9 cellular contexts compared by ENCODE assay signal in the genomic region with DNA sequence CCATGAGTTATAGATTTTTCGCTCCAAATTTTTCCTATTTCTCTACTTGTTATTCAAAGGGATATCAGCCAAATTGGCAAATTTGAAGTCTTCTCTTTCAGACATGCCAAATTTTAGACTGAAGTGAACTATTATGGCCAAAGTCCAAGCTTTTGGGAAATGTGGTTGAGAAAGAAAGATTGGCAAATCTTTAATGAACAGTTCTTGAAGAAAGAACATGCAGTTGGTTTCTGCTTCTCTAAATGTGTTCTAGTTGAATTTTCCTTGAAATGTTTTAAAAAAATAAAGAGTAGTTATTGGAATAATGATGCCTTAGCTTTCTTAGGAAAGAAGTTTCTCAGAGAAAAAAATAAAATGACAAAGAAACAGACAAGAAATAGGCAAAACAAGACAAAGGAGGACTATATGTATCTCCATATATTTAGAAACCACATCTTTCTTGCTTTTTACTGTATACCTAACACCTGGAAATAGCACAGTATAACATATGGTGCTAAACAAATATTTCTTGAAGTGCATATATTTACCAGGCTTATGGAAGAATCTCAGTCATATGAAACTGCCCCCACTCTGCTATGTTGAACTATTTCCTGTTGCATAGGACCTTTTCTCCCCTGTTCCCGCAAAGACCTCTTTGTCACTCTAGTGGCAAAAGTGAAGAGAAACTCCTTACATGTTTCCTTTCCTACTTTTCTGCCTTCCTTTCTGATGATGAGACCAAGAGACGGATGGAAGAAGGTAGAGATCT.
DNase-seq lines count a peak whose midpoint lies in the region; ATAC-seq and TF ChIP-seq lines count a peak whose summit lies in the region.
"Had no signal": no experiment of that assay in that cellular context is flagged by ENCODE, and none has a peak within 500 bp of the region (broad histone marks: within the 10 kb centered on the region; RNA-seq: fewer than 3 reads in every experiment).

No MANE protein-coding gene starts in this region.

- H3K9ac ChIP-seq in smooth muscle cell (ENCODE audit: low read depth), result no peak overlapping the region

- no peaks in the 10 kb centered on the region for H3K79me2 ChIP-seq in smooth muscle cell (ENCODE audit: low read depth)

- WGBS in smooth muscle cell (ENCODE audit: low lambda C conversion rate), result 94% methylated on average over 3 of the region's 3 CpGs

- ATAC-seq in GM19324 (IDR thresholded peaks at IDR 0.05; ENCODE audit: low FRiP score, unreplicated experiment) (peak; percentile 22), HG03103 (IDR thresholded peaks at IDR 0.05; ENCODE audit: low read depth, unreplicated experiment) (peak; percentile 53)
- no peak for ATAC-seq in activated T-cell treated with anti-CD3 and anti-CD28 coated beads, Interleukin-2, amount 50 U/mL, for 72 hours (replicated peaks in 1 of 2)

- H3K27ac Mint-ChIP-seq in dendritic cell treated with granulocyte-macrophage colony-stimulating factor and Interleukin-4, amounts not matched to agents 40 ng/mL and 50 ng/mL, for 4 days, result peak overlapping the region; percentile 92
- H3K27ac Mint-ChIP-seq in osteocyte (ENCODE audit: unreplicated experiment), result no peak overlapping the region
- no peak overlapping the region for H3K27ac Mint-ChIP-seq in activated T-cell treated with anti-CD3 and anti-CD28 coated beads, Interleukin-2, amount 50 U/mL, for 72 hours

- no peaks in the 10 kb centered on the region for H3K9me3 Mint-ChIP-seq in dendritic cell treated with granulocyte-macrophage colony-stimulating factor and Interleukin-4, amounts not matched to agents 40 ng/mL and 50 ng/mL, for 4 days
- H3K9me3 Mint-ChIP-seq in osteocyte (ENCODE audit: unreplicated experiment), result no peaks in the 10 kb centered on the region
- peaks cover 0 to 6% of the 10 kb centered on the region in 2 donors for H3K9me3 Mint-ChIP-seq in activated T-cell treated with anti-CD3 and anti-CD28 coated beads, Interleukin-2, amount 50 U/mL, for 72 hours

- no peak overlapping the region for H3K4me3 Mint-ChIP-seq in dendritic cell treated with granulocyte-macrophage colony-stimulating factor and Interleukin-4, amounts not matched to agents 40 ng/mL and 50 ng/mL, for 4 days
- no peak overlapping the region for H3K4me3 Mint-ChIP-seq in osteocyte (ENCODE audit: unreplicated experiment)
- H3K4me3 Mint-ChIP-seq in activated T-cell treated with anti-CD3 and anti-CD28 coated beads, Interleukin-2, amount 50 U/mL, for 72 hours, result no peak overlapping the region

- H3K9me3 ChIP-seq in smooth muscle cell (replicated peaks; ENCODE audit: low read depth), result no peaks in the 10 kb centered on the region

- H3K27me3 Mint-ChIP-seq in dendritic cell treated with granulocyte-macrophage colony-stimulating factor and Interleukin-4, amounts not matched to agents 40 ng/mL and 50 ng/mL, for 4 days, result no peaks in the 10 kb centered on the region
- no peaks in the 10 kb centered on the region for H3K27me3 Mint-ChIP-seq in osteocyte (ENCODE audit: unreplicated experiment)
- H3K27me3 Mint-ChIP-seq in activated T-cell treated with anti-CD3 and anti-CD28 coated beads, Interleukin-2, amount 50 U/mL, for 72 hours (ENCODE audit: low read depth), result no peaks in the 10 kb centered on the region

- H3K36me3 ChIP-seq in smooth muscle cell (ENCODE audit: low read depth), result no peaks in the 10 kb centered on the region

- H3K4me3 ChIP-seq in smooth muscle cell, result no peak overlapping the region

- no peak overlapping the region for H2AFZ ChIP-seq in smooth muscle cell (ENCODE audit: low read depth)

- H3K4me1 Mint-ChIP-seq in dendritic cell treated with granulocyte-macrophage colony-stimulating factor and Interleukin-4, amounts not matched to agents 40 ng/mL and 50 ng/mL, for 4 days (ENCODE audit: low read depth), result peaks cover 22% of the 10 kb centered on the region
- peaks cover 23% of the 10 kb centered on the region for H3K4me1 Mint-ChIP-seq in osteocyte (ENCODE audit: unreplicated experiment)
- H3K4me1 Mint-ChIP-seq in activated T-cell treated with anti-CD3 and anti-CD28 coated beads, Interleukin-2, amount 50 U/mL, for 72 hours (ENCODE audit: low read depth), result no peaks in the 10 kb centered on the region

- peak overlapping the region; percentile 8 for H3K4me2 ChIP-seq in smooth muscle cell

- peaks cover 8% of the 10 kb centered on the region for H3F3A ChIP-seq in smooth muscle cell (ENCODE audit: low read depth)

- H3K4me1 ChIP-seq in smooth muscle cell (ENCODE audit: low read depth), result no peaks in the 10 kb centered on the region

- intact Hi-C loops in dendritic cell treated with granulocyte-macrophage colony-stimulating factor and Interleukin-4, amounts not matched to agents 40 ng/mL and 50 ng/mL, for 4 days (cut with micrococcal nuclease), result no loop called here

- no peaks in the 10 kb centered on the region for H3K36me3 Mint-ChIP-seq in dendritic cell treated with granulocyte-macrophage colony-stimulating factor and Interleukin-4, amounts not matched to agents 40 ng/mL and 50 ng/mL, for 4 days (ENCODE audit: low read depth)
- H3K36me3 Mint-ChIP-seq in osteocyte (ENCODE audit: unreplicated experiment), result no peaks in the 10 kb centered on the region
- no peaks in the 10 kb centered on the region for H3K36me3 Mint-ChIP-seq in activated T-cell treated with anti-CD3 and anti-CD28 coated beads, Interleukin-2, amount 50 U/mL, for 72 hours (ENCODE audit: insufficient read depth in 2 of 2)

- no peak for TF ChIP-seq CTCF in smooth muscle cell (IDR thresholded peaks at IDR 0.05; ENCODE audit: borderline replicate concordance, insufficient read depth, poor library complexity, severe bottlenecking)
- no peak for TF ChIP-seq CTCF in osteocyte (IDR thresholded peaks at IDR 0.05)

- no peaks in the 10 kb centered on the region for H3K27me3 ChIP-seq in smooth muscle cell (ENCODE audit: low read depth)

- DNase-seq in smooth muscle cell (lab: John Stamatoyannopoulos, UW; ENCODE audit: unreplicated experiment), result no peak
- DNase-seq in osteocyte (ENCODE audit: extremely low spot score, unreplicated experiment), result no peak
- DNase-seq in iPS-NIHi7 (ENCODE audit: extremely low spot score), result no peak
- DNase-seq in activated CD8-positive, alpha-beta memory T cell treated with anti-CD3 and anti-CD28 coated beads, Interleukin-2, amount 50 U/mL, for 4 hours, result no peak
- DNase-seq in activated T-cell treated with anti-CD3 and anti-CD28 coated beads, Interleukin-2, amount 50 U/mL, for 72 hours, result no peak
- DNase-seq: NCI-H2107 had no signal

- no peak overlapping the region for H3K27ac ChIP-seq in smooth muscle cell (ENCODE audit: low read depth)

- H4K20me1 ChIP-seq in smooth muscle cell (ENCODE audit: low read depth), result no peaks in the 10 kb centered on the region

Comparison
In these comparisons a context has a peak if more than half of its experiments do, and no peak if none do; other contexts are left out.
1. ATAC-seq: peak in GM19324 (single experiment) and HG03103 (single experiment); none in activated T-cell treated with anti-CD3 and anti-CD28 coated beads, Interleukin-2, amount 50 U/mL, for 72 hours (0 of 2).